In the genomic region with DNA sequence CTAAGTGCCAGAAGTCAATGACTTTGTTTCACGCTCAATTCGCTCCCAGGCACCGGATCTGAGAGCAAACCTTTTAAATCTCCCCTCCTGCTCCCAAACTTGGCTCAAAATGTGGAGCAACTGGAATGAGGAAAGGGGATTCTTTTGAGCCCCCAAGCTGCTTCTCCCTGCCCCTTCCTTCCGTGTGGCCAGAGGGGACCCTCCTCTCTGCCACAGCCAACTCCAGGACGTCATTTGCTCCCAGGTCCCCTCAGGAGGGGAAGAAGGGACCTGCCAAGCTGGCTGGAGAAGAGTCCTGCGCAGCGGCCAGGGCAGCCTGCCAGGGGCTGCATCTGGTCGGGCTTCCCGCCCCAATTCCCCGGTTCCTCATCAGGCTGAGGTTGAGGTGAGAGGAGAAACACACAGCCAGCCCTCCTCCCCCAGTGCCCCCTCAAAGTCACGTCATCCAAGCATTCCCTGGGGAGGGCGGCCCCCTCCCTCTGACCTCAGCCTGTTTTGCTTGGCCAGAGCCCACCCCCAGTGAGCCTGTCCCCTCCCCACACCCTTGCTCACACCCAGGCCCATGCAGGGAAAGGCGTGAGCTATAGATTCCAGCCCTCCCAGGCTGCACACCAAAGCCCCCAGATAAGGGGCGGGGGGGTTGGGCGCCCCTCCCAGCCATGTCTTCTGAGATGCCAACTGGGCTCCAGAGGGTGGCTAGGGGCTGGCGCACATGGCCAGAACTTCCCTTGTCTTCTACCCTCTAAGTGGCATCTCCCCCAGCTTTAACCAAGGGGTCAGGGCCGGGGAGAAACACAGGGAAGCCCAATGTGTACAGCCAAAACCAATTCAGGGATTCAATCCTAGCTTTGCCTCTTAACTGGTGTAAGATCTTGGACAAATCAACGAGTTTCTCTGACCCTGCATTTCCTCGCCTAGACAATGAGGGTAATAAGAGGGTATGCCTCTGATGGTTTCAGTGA, we compare ENCODE assay signal across 1 cellular context.
TF ChIP-seq lines count a peak whose summit lies in the region.

No MANE protein-coding gene starts in this region.

TF ChIP-seq in HepG2, 621 proteins besides CTCF, POLR2A, EP300 and RAD21:
- no peak for TF ChIP-seq TAF15 (IDR thresholded peaks at IDR 0.05; ENCODE audit: low read depth, low read length, poor library complexity, severe bottlenecking)
- peak; percentile 55 for TF ChIP-seq RBM22 (optimal IDR thresholded peaks at IDR 0.05; ENCODE audit: low read length)
- no peak for TF ChIP-seq ZNF414 (CRISPR knock-in tag; IDR thresholded peaks at IDR 0.05)
- peak; percentile 30 for TF ChIP-seq AGO2 (optimal IDR thresholded peaks at IDR 0.05; ENCODE audit: low read depth, low read length)
- no peak for TF ChIP-seq FOSL1 (CRISPR knock-in tag; IDR thresholded peaks at IDR 0.05; ENCODE audit: borderline replicate concordance)
